In genomic region chr12:124501080-124501642, GRCh38 we compare ENCODE assay signal across 12 cellular contexts.
A peak's percentile ranks its signal among the peaks of the same experiment; 100 is the strongest.
DNase-seq lines count a peak whose midpoint lies in the region; ATAC-seq, FAIRE-seq and TF ChIP-seq lines count a peak whose summit lies in the region.
"Had no signal": no experiment of that assay in that cellular context is flagged by ENCODE, and none has a peak within 500 bp of the region (broad histone marks: within the 10 kb centered on the region; RNA-seq: fewer than 3 reads in every experiment).

No MANE protein-coding gene starts in this region.

- no peak for TF ChIP-seq CTCF in VCaP (conservative IDR thresholded peaks at IDR 0.05)
- no peak for TF ChIP-seq CTCF in keratinocyte (optimal IDR thresholded peaks at IDR 0.05 in 1 of 3, IDR thresholded peaks at IDR 0.05 in 1 of 3, conservative IDR thresholded peaks at IDR 0.05 in 1 of 3; ENCODE audit: extremely low read depth in 1 of 3, insufficient read depth in 2 of 3, low read length in 3 of 3)
- no peak for TF ChIP-seq CTCF in smooth muscle cell (IDR thresholded peaks at IDR 0.05; ENCODE audit: borderline replicate concordance, insufficient read depth, poor library complexity, severe bottlenecking)

- ATAC-seq in GM21619 (IDR thresholded peaks at IDR 0.05; ENCODE audit: unreplicated experiment) = no peak

- no peak for FAIRE-seq in keratinocyte (lab: Jason Lieb, UNC)

- no peak overlapping the region for H3K4me3 ChIP-seq in HUES48 (ENCODE audit: low read depth, low read length)
- no peak overlapping the region for H3K4me3 ChIP-seq in keratinocyte (ENCODE audit: control insufficient read depth in 2 of 3, extremely low read depth in 1 of 3, insufficient read depth in 2 of 3, low read depth in 1 of 3, low read length in 3 of 3)
- no peak overlapping the region for H3K4me3 ChIP-seq in smooth muscle cell

- peaks cover 42% of the 10 kb centered on the region for H3K4me1 ChIP-seq in HUES48 (ENCODE audit: control insufficient read depth, insufficient read depth, low read length)
- H3K4me1 ChIP-seq in keratinocyte (ENCODE audit: control insufficient read depth, extremely low read depth, insufficient read depth, low read length) = peaks cover 53% of the 10 kb centered on the region
- H3K4me1 ChIP-seq in smooth muscle cell (ENCODE audit: low read depth) = peaks cover 32% of the 10 kb centered on the region

- H3K4me2 ChIP-seq in keratinocyte (ENCODE audit: control insufficient read depth, extremely low read depth, insufficient read depth, low read depth, low read length) = no peak overlapping the region
- peak overlapping the region; percentile 33 for H3K4me2 ChIP-seq in smooth muscle cell

- peak overlapping the region; percentile 81 for H3K27ac ChIP-seq in HUES48 (ENCODE audit: low read depth, low read length)
- H3K27ac ChIP-seq in VCaP = peak overlapping the region; percentile 33; the same call in 1 of the 2 replicates
- H3K27ac ChIP-seq in keratinocyte (ENCODE audit: control insufficient read depth, insufficient read depth, low read length) = no peak overlapping the region
- H3K27ac ChIP-seq in smooth muscle cell (ENCODE audit: low read depth) = peak overlapping the region; percentile 32

- peaks cover 5% of the 10 kb centered on the region for H3F3A ChIP-seq in smooth muscle cell (ENCODE audit: low read depth)

- H3K9ac ChIP-seq in HUES48 (ENCODE audit: low read depth, low read length) (peak overlapping the region; percentile 45; the same call in 1 of the 2 replicates), keratinocyte (ENCODE audit: control insufficient read depth, extremely low read depth, insufficient read depth, low read length) (peak overlapping the region; percentile 3), smooth muscle cell (ENCODE audit: low read depth) (no peak overlapping the region)

- peaks cover 2% of the 10 kb centered on the region for H3K9me1 ChIP-seq in keratinocyte (ENCODE audit: control insufficient read depth, extremely low read depth, insufficient read depth, low read length)

- H4K20me1 ChIP-seq in keratinocyte (ENCODE audit: control insufficient read depth, extremely low read depth, insufficient read depth, low read length) (peaks cover 26% of the 10 kb centered on the region), smooth muscle cell (ENCODE audit: low read depth) (peaks cover 100% of the 10 kb centered on the region)

- H3K9me3 ChIP-seq in HUES48 (ENCODE audit: control insufficient read depth, insufficient read depth, low read length) (no peaks in the 10 kb centered on the region), keratinocyte (ENCODE audit: control insufficient read depth, low read depth, low read length) (no peaks in the 10 kb centered on the region), smooth muscle cell (replicated peaks; ENCODE audit: low read depth) (no peaks in the 10 kb centered on the region)

- 65% methylated on average over 20 of the region's 20 CpGs for WGBS in smooth muscle cell (ENCODE audit: low lambda C conversion rate)

- H3K27me3 ChIP-seq in HUES48 (ENCODE audit: control insufficient read depth, insufficient read depth, low read length) = no peaks in the 10 kb centered on the region
- H3K27me3 ChIP-seq in keratinocyte (ENCODE audit: control insufficient read depth, extremely low read depth, insufficient read depth, low read length) = no peaks in the 10 kb centered on the region
- no peaks in the 10 kb centered on the region for H3K27me3 ChIP-seq in smooth muscle cell (ENCODE audit: low read depth)

- H2AFZ ChIP-seq in keratinocyte (ENCODE audit: control insufficient read depth, low read length) = no peak overlapping the region
- no peak overlapping the region for H2AFZ ChIP-seq in smooth muscle cell (ENCODE audit: low read depth)

- peaks cover 77% of the 10 kb centered on the region for H3K79me2 ChIP-seq in keratinocyte (ENCODE audit: control insufficient read depth, insufficient read depth, low read length)
- peaks cover 99% of the 10 kb centered on the region for H3K79me2 ChIP-seq in smooth muscle cell (ENCODE audit: low read depth)

- dilution Hi-C loops in keratinocyte (cut with MboI; ENCODE audit: extremely low pct_ligation_motif_present, low sequenced_read_pairs) = no loop called here

- DNase-seq in keratinocyte (ENCODE audit: low read depth, low spot score) = no peak
- DNase-seq in smooth muscle cell (lab: John Stamatoyannopoulos, UW; ENCODE audit: unreplicated experiment) = no peak
- DNase-seq in NCI-H748 treated with DMSO at 0.1 percent for 48 hours (lab: John Stamatoyannopoulos, UW) = no peak
- no peak for DNase-seq in foreskin melanocyte
- DNase-seq: activated naive CD4-positive, alpha-beta T cell treated with anti-CD3 and anti-CD28 coated beads, Interleukin-2, amount 10 ng/mL, durations not matched to agents 7 days and 5 days; dermis blood vessel endothelial cell; OCI-M1; stimulated activated CD4-positive, alpha-beta T cell treated with anti-CD3 and anti-CD28 coated beads, Interleukin-4, amount 100 ng/mL, for 4 hours; T-helper 9 cell had no signal

- H3K36me3 ChIP-seq in HUES48 (ENCODE audit: control insufficient read depth, insufficient read depth, low read length) (no peaks in the 10 kb centered on the region), keratinocyte (ENCODE audit: control insufficient read depth in 2 of 2, extremely low read depth in 1 of 2, insufficient read depth in 2 of 2, low read length in 2 of 2) (peaks cover 5% of the 10 kb centered on the region in 2 experiments), smooth muscle cell (ENCODE audit: low read depth) (no peaks in the 10 kb centered on the region)
